ENCODE assay signal across 1 cellular context in the genomic region with DNA sequence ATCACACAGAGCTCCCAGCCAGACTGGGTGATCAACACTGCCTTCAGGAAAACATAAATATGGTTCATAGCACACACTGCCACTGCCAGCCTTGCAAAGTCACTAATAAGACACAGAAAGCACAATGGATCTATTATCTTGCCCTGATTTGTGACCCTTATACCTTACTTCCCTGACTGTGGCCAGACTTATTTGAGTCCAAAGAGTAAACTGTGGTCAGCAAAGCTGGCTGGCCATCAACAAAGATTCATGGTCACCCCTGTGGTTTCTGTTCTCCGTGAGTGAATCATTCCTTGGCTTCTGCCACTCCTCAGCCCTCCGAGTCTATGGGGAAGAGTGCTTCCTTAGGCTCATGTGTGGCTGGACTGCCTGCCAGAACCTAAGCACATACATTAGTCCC.
TF ChIP-seq lines count a peak whose summit lies in the region.

No MANE protein-coding gene starts in this region.

TF ChIP-seq in HepG2, 621 proteins besides CTCF, POLR2A, EP300 and RAD21 (continued from another document and continues in another):
- TF ChIP-seq RFX5 (IDR thresholded peaks at IDR 0.05; ENCODE audit: low read depth, low read length) (no peak), MTA1 (CRISPR knock-in tag; IDR thresholded peaks at IDR 0.05; ENCODE audit: borderline replicate concordance) (no peak), ZNF878 (CRISPR knock-in tag; IDR thresholded peaks at IDR 0.05) (no peak), JARID2 (CRISPR knock-in tag; IDR thresholded peaks at IDR 0.05; ENCODE audit: insufficient replicate concordance) (no peak), NCOA2 (CRISPR knock-in tag; IDR thresholded peaks at IDR 0.05) (peak; percentile 11; the same call in 1 of the 2 replicates), RXRA (CRISPR knock-in tag; IDR thresholded peaks at IDR 0.05) (no peak), SALL1 (CRISPR knock-in tag; IDR thresholded peaks at IDR 0.05) (peak; percentile 84), ZNF251 (CRISPR knock-in tag; IDR thresholded peaks at IDR 0.05) (no peak), TBL1XR1 (IDR thresholded peaks at IDR 0.05; ENCODE audit: borderline replicate concordance, low read length, partially characterized antibody) (no peak), MIXL1 (CRISPR knock-in tag; IDR thresholded peaks at IDR 0.05) (0 out of 2 replicates have a peak, but pooled peaks have one; percentile 14), HDAC2 (CRISPR knock-in tag; IDR thresholded peaks at IDR 0.05) (peak; percentile 44; the same call in 1 of the 2 replicates), ZNF7 (CRISPR knock-in tag; IDR thresholded peaks at IDR 0.05) (no peak), GATAD1 (CRISPR knock-in tag; IDR thresholded peaks at IDR 0.05) (no peak), U2AF1 (optimal IDR thresholded peaks at IDR 0.05; ENCODE audit: low read depth, low read length) (no peak), ZNF775 (CRISPR knock-in tag; IDR thresholded peaks at IDR 0.05; ENCODE audit: borderline replicate concordance) (no peak), SOX13 (IDR thresholded peaks at IDR 0.05) (no peak), SOX13 (CRISPR knock-in tag; conservative IDR thresholded peaks at IDR 0.05 in 1 of 2, IDR thresholded peaks at IDR 0.05 in 1 of 2) (peak in 1 of 2 experiments; percentile 84; a peak in 2 of 4 replicates), ZNF782 (CRISPR knock-in tag; IDR thresholded peaks at IDR 0.05; ENCODE audit: borderline replicate concordance) (no peak), ZNF232 (CRISPR knock-in tag; IDR thresholded peaks at IDR 0.05; ENCODE audit: borderline replicate concordance) (no peak), MAFF (IDR thresholded peaks at IDR 0.05; ENCODE audit: low read depth, low read length) (no peak), FOXP1 (IDR thresholded peaks at IDR 0.05) (0 out of 2 replicates have a peak, but pooled peaks have one; percentile 9), FOXP1 (CRISPR knock-in tag; IDR thresholded peaks at IDR 0.05) (0 out of 2 replicates have a peak, but pooled peaks have one; percentile 30), HNF4A (CRISPR knock-in tag; IDR thresholded peaks at IDR 0.05) (peak; percentile 88), ZNF660 (CRISPR knock-in tag; IDR thresholded peaks at IDR 0.05; ENCODE audit: borderline replicate concordance, low read depth) (no peak), ZNF562 (CRISPR knock-in tag; IDR thresholded peaks at IDR 0.05; ENCODE audit: borderline replicate concordance) (no peak)
- TF ChIP-seq, protein P1, sequence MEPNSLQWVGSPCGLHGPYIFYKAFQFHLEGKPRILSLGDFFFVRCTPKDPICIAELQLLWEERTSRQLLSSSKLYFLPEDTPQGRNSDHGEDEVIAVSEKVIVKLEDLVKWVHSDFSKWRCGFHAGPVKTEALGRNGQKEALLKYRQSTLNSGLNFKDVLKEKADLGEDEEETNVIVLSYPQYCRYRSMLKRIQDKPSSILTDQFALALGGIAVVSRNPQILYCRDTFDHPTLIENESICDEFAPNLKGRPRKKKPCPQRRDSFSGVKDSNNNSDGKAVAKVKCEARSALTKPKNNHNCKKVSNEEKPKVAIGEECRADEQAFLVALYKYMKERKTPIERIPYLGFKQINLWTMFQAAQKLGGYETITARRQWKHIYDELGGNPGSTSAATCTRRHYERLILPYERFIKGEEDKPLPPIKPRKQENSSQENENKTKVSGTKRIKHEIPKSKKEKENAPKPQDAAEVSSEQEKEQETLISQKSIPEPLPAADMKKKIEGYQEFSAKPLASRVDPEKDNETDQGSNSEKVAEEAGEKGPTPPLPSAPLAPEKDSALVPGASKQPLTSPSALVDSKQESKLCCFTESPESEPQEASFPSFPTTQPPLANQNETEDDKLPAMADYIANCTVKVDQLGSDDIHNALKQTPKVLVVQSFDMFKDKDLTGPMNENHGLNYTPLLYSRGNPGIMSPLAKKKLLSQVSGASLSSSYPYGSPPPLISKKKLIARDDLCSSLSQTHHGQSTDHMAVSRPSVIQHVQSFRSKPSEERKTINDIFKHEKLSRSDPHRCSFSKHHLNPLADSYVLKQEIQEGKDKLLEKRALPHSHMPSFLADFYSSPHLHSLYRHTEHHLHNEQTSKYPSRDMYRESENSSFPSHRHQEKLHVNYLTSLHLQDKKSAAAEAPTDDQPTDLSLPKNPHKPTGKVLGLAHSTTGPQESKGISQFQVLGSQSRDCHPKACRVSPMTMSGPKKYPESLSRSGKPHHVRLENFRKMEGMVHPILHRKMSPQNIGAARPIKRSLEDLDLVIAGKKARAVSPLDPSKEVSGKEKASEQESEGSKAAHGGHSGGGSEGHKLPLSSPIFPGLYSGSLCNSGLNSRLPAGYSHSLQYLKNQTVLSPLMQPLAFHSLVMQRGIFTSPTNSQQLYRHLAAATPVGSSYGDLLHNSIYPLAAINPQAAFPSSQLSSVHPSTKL (CRISPR knock-in tag; IDR thresholded peaks at IDR 0.05) = peak; percentile 76
- TF ChIP-seq, protein P2, sequence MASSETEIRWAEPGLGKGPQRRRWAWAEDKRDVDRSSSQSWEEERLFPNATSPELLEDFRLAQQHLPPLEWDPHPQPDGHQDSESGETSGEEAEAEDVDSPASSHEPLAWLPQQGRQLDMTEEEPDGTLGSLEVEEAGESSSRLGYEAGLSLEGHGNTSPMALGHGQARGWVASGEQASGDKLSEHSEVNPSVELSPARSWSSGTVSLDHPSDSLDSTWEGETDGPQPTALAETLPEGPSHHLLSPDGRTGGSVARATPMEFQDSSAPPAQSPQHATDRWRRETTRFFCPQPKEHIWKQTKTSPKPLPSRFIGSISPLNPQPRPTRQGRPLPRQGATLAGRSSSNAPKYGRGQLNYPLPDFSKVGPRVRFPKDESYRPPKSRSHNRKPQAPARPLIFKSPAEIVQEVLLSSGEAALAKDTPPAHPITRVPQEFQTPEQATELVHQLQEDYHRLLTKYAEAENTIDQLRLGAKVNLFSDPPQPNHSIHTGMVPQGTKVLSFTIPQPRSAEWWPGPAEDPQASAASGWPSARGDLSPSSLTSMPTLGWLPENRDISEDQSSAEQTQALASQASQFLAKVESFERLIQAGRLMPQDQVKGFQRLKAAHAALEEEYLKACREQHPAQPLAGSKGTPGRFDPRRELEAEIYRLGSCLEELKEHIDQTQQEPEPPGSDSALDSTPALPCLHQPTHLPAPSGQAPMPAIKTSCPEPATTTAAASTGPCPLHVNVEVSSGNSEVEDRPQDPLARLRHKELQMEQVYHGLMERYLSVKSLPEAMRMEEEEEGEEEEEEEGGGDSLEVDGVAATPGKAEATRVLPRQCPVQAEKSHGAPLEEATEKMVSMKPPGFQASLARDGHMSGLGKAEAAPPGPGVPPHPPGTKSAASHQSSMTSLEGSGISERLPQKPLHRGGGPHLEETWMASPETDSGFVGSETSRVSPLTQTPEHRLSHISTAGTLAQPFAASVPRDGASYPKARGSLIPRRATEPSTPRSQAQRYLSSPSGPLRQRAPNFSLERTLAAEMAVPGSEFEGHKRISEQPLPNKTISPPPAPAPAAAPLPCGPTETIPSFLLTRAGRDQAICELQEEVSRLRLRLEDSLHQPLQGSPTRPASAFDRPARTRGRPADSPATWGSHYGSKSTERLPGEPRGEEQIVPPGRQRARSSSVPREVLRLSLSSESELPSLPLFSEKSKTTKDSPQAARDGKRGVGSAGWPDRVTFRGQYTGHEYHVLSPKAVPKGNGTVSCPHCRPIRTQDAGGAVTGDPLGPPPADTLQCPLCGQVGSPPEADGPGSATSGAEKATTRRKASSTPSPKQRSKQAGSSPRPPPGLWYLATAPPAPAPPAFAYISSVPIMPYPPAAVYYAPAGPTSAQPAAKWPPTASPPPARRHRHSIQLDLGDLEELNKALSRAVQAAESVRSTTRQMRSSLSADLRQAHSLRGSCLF (CRISPR knock-in tag; IDR thresholded peaks at IDR 0.05; ENCODE audit: borderline replicate concordance) = no peak
- TF ChIP-seq, protein P3, sequence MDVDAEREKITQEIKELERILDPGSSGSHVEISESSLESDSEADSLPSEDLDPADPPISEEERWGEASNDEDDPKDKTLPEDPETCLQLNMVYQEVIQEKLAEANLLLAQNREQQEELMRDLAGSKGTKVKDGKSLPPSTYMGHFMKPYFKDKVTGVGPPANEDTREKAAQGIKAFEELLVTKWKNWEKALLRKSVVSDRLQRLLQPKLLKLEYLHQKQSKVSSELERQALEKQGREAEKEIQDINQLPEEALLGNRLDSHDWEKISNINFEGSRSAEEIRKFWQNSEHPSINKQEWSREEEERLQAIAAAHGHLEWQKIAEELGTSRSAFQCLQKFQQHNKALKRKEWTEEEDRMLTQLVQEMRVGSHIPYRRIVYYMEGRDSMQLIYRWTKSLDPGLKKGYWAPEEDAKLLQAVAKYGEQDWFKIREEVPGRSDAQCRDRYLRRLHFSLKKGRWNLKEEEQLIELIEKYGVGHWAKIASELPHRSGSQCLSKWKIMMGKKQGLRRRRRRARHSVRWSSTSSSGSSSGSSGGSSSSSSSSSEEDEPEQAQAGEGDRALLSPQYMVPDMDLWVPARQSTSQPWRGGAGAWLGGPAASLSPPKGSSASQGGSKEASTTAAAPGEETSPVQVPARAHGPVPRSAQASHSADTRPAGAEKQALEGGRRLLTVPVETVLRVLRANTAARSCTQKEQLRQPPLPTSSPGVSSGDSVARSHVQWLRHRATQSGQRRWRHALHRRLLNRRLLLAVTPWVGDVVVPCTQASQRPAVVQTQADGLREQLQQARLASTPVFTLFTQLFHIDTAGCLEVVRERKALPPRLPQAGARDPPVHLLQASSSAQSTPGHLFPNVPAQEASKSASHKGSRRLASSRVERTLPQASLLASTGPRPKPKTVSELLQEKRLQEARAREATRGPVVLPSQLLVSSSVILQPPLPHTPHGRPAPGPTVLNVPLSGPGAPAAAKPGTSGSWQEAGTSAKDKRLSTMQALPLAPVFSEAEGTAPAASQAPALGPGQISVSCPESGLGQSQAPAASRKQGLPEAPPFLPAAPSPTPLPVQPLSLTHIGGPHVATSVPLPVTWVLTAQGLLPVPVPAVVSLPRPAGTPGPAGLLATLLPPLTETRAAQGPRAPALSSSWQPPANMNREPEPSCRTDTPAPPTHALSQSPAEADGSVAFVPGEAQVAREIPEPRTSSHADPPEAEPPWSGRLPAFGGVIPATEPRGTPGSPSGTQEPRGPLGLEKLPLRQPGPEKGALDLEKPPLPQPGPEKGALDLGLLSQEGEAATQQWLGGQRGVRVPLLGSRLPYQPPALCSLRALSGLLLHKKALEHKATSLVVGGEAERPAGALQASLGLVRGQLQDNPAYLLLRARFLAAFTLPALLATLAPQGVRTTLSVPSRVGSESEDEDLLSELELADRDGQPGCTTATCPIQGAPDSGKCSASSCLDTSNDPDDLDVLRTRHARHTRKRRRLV (CRISPR knock-in tag; IDR thresholded peaks at IDR 0.05) = no peak
- TF ChIP-seq, protein P4, sequence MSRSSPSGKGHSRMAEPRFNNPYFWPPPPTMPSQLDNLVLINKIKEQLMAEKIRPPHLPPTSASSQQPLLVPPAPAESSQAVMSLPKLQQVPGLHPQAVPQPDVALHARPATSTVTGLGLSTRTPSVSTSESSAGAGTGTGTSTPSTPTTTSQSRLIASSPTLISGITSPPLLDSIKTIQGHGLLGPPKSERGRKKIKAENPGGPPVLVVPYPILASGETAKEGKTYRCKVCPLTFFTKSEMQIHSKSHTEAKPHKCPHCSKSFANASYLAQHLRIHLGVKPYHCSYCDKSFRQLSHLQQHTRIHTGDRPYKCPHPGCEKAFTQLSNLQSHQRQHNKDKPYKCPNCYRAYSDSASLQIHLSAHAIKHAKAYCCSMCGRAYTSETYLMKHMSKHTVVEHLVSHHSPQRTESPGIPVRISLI (CRISPR knock-in tag; IDR thresholded peaks at IDR 0.05; ENCODE audit: borderline replicate concordance) = no peak
- TF ChIP-seq, protein P5, sequence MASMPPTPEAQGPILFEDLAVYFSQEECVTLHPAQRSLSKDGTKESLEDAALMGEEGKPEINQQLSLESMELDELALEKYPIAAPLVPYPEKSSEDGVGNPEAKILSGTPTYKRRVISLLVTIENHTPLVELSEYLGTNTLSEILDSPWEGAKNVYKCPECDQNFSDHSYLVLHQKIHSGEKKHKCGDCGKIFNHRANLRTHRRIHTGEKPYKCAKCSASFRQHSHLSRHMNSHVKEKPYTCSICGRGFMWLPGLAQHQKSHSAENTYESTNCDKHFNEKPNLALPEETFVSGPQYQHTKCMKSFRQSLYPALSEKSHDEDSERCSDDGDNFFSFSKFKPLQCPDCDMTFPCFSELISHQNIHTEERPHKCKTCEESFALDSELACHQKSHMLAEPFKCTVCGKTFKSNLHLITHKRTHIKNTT (CRISPR knock-in tag; IDR thresholded peaks at IDR 0.05) = no peak
- TF ChIP-seq, protein P6, sequence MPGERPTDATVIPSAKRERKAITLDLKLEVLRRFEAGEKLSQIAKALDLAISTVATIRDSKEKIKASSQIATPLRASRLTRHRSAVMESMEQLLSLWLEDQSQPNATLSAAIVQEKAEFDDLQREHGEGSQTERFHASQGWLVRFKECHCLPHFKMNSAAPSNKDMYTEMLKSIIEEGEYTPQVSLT (CRISPR knock-in tag; IDR thresholded peaks at IDR 0.05; ENCODE audit: borderline replicate concordance, low read depth) = no peak
- TF ChIP-seq, protein P7, sequence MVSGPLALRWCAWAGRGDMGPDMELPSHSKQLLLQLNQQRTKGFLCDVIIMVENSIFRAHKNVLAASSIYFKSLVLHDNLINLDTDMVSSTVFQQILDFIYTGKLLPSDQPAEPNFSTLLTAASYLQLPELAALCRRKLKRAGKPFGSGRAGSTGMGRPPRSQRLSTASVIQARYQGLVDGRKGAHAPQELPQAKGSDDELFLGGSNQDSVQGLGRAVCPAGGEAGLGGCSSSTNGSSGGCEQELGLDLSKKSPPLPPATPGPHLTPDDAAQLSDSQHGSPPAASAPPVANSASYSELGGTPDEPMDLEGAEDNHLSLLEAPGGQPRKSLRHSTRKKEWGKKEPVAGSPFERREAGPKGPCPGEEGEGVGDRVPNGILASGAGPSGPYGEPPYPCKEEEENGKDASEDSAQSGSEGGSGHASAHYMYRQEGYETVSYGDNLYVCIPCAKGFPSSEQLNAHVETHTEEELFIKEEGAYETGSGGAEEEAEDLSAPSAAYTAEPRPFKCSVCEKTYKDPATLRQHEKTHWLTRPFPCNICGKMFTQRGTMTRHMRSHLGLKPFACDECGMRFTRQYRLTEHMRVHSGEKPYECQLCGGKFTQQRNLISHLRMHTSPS (CRISPR knock-in tag; IDR thresholded peaks at IDR 0.05; ENCODE audit: low read depth) = peak; percentile 43; the same call in 1 of the 2 replicates
- TF ChIP-seq, protein P8, sequence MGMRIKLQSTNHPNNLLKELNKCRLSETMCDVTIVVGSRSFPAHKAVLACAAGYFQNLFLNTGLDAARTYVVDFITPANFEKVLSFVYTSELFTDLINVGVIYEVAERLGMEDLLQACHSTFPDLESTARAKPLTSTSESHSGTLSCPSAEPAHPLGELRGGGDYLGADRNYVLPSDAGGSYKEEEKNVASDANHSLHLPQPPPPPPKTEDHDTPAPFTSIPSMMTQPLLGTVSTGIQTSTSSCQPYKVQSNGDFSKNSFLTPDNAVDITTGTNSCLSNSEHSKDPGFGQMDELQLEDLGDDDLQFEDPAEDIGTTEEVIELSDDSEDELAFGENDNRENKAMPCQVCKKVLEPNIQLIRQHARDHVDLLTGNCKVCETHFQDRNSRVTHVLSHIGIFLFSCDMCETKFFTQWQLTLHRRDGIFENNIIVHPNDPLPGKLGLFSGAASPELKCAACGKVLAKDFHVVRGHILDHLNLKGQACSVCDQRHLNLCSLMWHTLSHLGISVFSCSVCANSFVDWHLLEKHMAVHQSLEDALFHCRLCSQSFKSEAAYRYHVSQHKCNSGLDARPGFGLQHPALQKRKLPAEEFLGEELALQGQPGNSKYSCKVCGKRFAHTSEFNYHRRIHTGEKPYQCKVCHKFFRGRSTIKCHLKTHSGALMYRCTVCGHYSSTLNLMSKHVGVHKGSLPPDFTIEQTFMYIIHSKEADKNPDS (CRISPR knock-in tag; IDR thresholded peaks at IDR 0.05) = no peak
- TF ChIP-seq, protein P9, sequence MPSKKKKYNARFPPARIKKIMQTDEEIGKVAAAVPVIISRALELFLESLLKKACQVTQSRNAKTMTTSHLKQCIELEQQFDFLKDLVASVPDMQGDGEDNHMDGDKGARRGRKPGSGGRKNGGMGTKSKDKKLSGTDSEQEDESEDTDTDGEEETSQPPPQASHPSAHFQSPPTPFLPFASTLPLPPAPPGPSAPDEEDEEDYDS (CRISPR knock-in tag; IDR thresholded peaks at IDR 0.05) = no peak
